8 cellular contexts compared by ENCODE assay signal in the genomic region with DNA sequence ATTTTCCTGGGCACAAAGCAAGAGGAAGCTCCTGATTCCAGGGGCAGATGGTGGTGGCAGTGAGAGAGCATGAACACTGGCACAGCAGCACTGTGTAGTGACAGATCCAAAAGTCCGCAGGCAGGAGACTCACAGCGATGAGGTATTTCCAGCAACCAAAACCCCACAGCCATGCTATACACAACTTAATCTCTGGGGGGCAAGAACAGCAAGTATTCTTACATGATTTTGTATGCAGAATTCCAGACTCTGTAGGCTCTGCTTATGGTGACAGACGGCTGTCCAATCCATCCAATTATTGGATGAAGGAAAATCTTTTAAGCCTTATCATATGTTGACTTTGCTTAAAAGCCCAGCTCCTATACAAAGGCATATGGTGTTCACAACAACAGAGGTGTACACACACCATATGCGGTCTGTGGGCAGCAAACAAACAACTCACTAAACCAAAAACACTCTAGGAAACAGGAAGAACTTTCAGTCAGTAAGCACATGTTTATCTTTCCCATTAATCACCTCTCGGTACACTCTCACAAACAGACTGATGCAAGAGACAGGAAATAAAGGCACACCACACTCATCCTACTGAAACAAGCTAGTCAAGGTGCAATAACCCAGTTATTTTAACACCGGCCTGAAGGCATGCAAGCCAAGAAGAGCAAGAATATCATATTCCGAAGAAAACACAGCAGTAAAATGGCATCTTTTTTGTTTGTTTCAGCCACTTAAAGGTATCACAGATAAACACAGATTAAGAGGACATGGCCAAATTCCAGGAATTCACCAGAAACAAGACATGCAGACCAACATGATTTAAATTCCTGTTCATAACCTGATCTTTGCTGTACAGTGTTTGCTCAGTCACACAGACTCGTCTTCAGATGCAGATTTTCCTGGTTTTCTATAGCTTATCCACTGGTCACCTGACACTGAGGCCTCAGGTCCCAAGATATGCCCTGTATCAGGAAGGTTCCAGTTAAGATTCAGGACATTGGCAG. TPM values are rescaled to one million over a fixed set of nuclear protein-coding genes. Genes with fewer than 3 reads are reported as not detected.
DNase-seq lines count a peak whose midpoint lies in the region; ATAC-seq and TF ChIP-seq lines count a peak whose summit lies in the region.

No MANE protein-coding gene starts in this region.

- CTCF ChIA-PET in HEK293T (lab: Yijun Ruan, JAX) = interaction anchor here (0.5 to 2.7 kb wide), 6 partner anchors 11 to 192 kb away, joined by 3 to 12 read pairs (median 3); no protein-coding TSS in a partner anchor

- H3K27ac Mint-ChIP-seq in activated T-helper 17 cell treated with anti-CD3 and anti-CD28 coated beads, Interleukin-2, amount 50 U/mL, for 72 hours = no peak overlapping the region

- peak; percentile 83 for ATAC-seq in activated T-helper 17 cell treated with anti-CD3 and anti-CD28 coated beads, Interleukin-2, amount 50 U/mL, for 72 hours (replicated peaks)

- POLR2A ChIA-PET in HEK293T (lab: Yijun Ruan, JAX) = interaction anchor here (0.8 to 4.1 kb wide), 7 partner anchors 18 to 64 kb away, joined by 3 to 16 read pairs (median 5); partner anchors contain the start of gene ERN1

- H3K4me1 Mint-ChIP-seq in activated T-helper 17 cell treated with anti-CD3 and anti-CD28 coated beads, Interleukin-2, amount 50 U/mL, for 72 hours = peaks cover 20% of the 10 kb centered on the region

- no peaks in the 10 kb centered on the region for H3K9me3 Mint-ChIP-seq in activated T-helper 17 cell treated with anti-CD3 and anti-CD28 coated beads, Interleukin-2, amount 50 U/mL, for 72 hours

- H3K4me3 Mint-ChIP-seq in activated T-helper 17 cell treated with anti-CD3 and anti-CD28 coated beads, Interleukin-2, amount 50 U/mL, for 72 hours = no peak overlapping the region

- H3K36me3 Mint-ChIP-seq in activated T-helper 17 cell treated with anti-CD3 and anti-CD28 coated beads, Interleukin-2, amount 50 U/mL, for 72 hours (ENCODE audit: low read depth) = peaks cover 61% of the 10 kb centered on the region

- H3K27me3 Mint-ChIP-seq in activated T-helper 17 cell treated with anti-CD3 and anti-CD28 coated beads, Interleukin-2, amount 50 U/mL, for 72 hours = no peaks in the 10 kb centered on the region

- peak; percentile 51 for DNase-seq in DMS79 treated with DMSO at 0.1 percent for 48 hours (lab: John Stamatoyannopoulos, UW)
- DNase-seq in DMS79 (lab: John Stamatoyannopoulos, UW) = no peak
- peak; percentile 46 for DNase-seq in HEK293T (ENCODE audit: extremely low spot score)
- DNase-seq in NCI-H446 (lab: John Stamatoyannopoulos, UW) = peak; percentile 44 to 78
- DNase-seq in iris pigment epithelial cell (ENCODE audit: low read depth) = peak; percentile 87
- DNase-seq in HuH-7.5 (ENCODE audit: low spot score) = no peak
- DNase-seq in GDM1 (lab: John Stamatoyannopoulos, UW) = no peak

TF ChIP-seq in HEK293T, 16 proteins besides CTCF, POLR2A, EP300 and RAD21:
- TF ChIP-seq SP1 (IDR thresholded peaks at IDR 0.05) (no peak), FOXM1 (IDR thresholded peaks at IDR 0.05; ENCODE audit: borderline replicate concordance) (no peak), HDGF (IDR thresholded peaks at IDR 0.05; ENCODE audit: borderline replicate concordance) (no peak), PKNOX1 (IDR thresholded peaks at IDR 0.05) (peak; percentile 66), TARDBP (IDR thresholded peaks at IDR 0.05) (no peak), SUZ12 (IDR thresholded peaks at IDR 0.05) (no peak)
TF ChIP-seq in HEK293T: peak in this region for 1.

RNA-seq across cellular contexts. Expression of gene ERN1, which starts 47.8 kb away (rescaled TPM):
- total RNA-seq in activated T-helper 17 cell treated with anti-CD3 and anti-CD28 coated beads, Interleukin-2, amount 50 U/mL, for 72 hours = 10 to 100 TPM; 42.2 to 93.3 TPM

Comparison
In these comparisons a context has a peak if more than half of its experiments do, and no peak if none do; other contexts are left out.
1. DNase-seq: peak in DMS79 treated with DMSO at 0.1 percent for 48 hours (single experiment), HEK293T (single experiment), NCI-H446 (2 of 2) and iris pigment epithelial cell (single experiment); none in DMS79 (single experiment), HuH-7.5 (single experiment) and GDM1 (single experiment).